In genomic region chr9:98879094-98879957, GRCh38 we compare ENCODE assay signal across 10 cellular contexts.
"Had no signal": no experiment of that assay in that cellular context is flagged by ENCODE, and none has a peak within 500 bp of the region (broad histone marks: within the 10 kb centered on the region; RNA-seq: fewer than 3 reads in every experiment).

No MANE protein-coding gene starts in this region.

- FAIRE-seq: pancreas had no signal

- H3K9me3 ChIP-seq: pancreas had no signal

- H3K27me3 ChIP-seq: pancreas had no signal

- ATAC-seq: activated T-cell treated with anti-CD3 and anti-CD28 coated beads, Interleukin-2, amount 50 U/mL, for 72 hours; left colon; stimulated activated memory B cell treated with anti-CD40 and anti-IgM and Interleukin-4, amounts not matched to agents 10 μg/mL and 1 μg/mL and 100 μg/mL, for 72 hours had no signal

- H3K36me3 ChIP-seq: pancreas had no signal

- DNase-seq: activated CD4-positive, alpha-beta T cell treated with anti-CD3 and anti-CD28 coated beads, Interleukin-2, amount 50 U/mL, for 1 hour; activated CD4-positive, CD25-positive, alpha-beta regulatory T cell; activated T-cell treated with anti-CD3 and anti-CD28 coated beads, Interleukin-2, amount 50 U/mL, for 72 hours; central memory CD4-positive, alpha-beta T cell; endodermal cell; erythroblast; immature natural killer cell; left colon had no signal

- H3K4me3 ChIP-seq: pancreas had no signal
